Comparison of ENCODE assay signal across 8 cellular contexts in the genomic region with DNA sequence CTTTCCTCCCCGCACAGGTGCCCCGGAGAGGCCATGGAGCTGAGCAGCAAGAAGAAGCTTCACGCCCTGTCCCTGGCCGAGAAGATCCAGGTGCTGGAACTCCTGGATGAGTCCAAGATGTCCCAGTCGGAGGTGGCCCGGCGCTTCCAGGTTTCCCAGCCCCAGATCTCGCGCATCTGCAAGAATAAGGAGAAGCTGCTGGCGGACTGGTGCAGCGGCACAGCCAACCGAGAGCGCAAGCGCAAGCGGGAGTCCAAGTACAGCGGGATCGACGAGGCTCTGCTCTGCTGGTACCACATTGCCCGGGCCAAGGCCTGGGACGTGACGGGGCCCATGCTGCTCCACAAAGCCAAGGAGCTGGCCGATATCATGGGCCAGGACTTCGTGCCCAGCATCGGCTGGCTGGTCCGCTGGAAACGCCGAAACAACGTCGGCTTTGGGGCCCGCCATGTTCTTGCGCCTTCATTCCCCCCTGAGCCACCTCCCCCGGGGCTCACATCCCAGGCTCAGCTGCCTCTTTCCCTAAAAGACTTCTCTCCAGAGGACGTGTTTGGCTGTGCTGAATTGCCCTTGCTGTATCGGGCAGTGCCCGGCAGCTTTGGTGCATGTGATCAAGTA.
DNase-seq lines count a peak whose midpoint lies in the region; ATAC-seq, FAIRE-seq and TF ChIP-seq lines count a peak whose summit lies in the region.

No MANE protein-coding gene starts in this region.

- no peak for ATAC-seq in GM18498 (IDR thresholded peaks at IDR 0.05; ENCODE audit: unreplicated experiment)

- H3K4me2 ChIP-seq in BLaER1, result peak overlapping the region; percentile 95

- no peaks in the 10 kb centered on the region for H3K9me3 Mint-ChIP-seq in nephron progenitor cell

- H3K4me3 ChIP-seq in BLaER1 (peak overlapping the region; percentile 81), epithelial cell of esophagus (ENCODE audit: low read length) (peak overlapping the region; percentile 55)

- H3K27ac Mint-ChIP-seq in nephron progenitor cell, result no peak overlapping the region

- H3K9me3 ChIP-seq in BLaER1, result no peaks in the 10 kb centered on the region

- peaks cover 23% of the 10 kb centered on the region for H3K4me1 ChIP-seq in BLaER1

- H3K36me3 ChIP-seq in BLaER1, result peaks cover 26% of the 10 kb centered on the region

- peak overlapping the region; percentile 88 for H3K4me3 Mint-ChIP-seq in nephron progenitor cell

- DNase-seq in NCI-H748 treated with DMSO at 0.1 percent for 48 hours (lab: John Stamatoyannopoulos, UW) (peak; percentile 40), epithelial cell of esophagus (ENCODE audit: low read depth) (peak; percentile 63), nephron progenitor cell (peak; percentile 18), NOMO-1 (lab: John Stamatoyannopoulos, UW; ENCODE audit: unreplicated experiment in 2 of 2) (no peak), COR-L47 (lab: John Stamatoyannopoulos, UW) (no peak), HTR-8/SVneo (ENCODE audit: insufficient read length, low spot score) (no peak)

- peaks cover 38% of the 10 kb centered on the region for H3K4me1 Mint-ChIP-seq in nephron progenitor cell

- H3K27me3 Mint-ChIP-seq in nephron progenitor cell (ENCODE audit: low read depth, poor library complexity), result peaks cover 42% of the 10 kb centered on the region

- H3K36me3 Mint-ChIP-seq in nephron progenitor cell (ENCODE audit: low read depth), result peaks cover 17% of the 10 kb centered on the region

- no peaks in the 10 kb centered on the region for H3K27me3 ChIP-seq in BLaER1

- H3K9ac ChIP-seq in BLaER1, result peak overlapping the region; percentile 34; the same call in 1 of the 2 replicates

- peaks cover 24% of the 10 kb centered on the region for H4K20me1 ChIP-seq in BLaER1

- no peak overlapping the region for H3K27ac ChIP-seq in BLaER1

- FAIRE-seq in HTR-8/SVneo (lab: Jason Lieb, UNC), result no peak

- TF ChIP-seq CTCF in epithelial cell of esophagus (IDR thresholded peaks at IDR 0.05; ENCODE audit: insufficient read depth, low read depth, low read length, missing control alignments) (no peak), nephron progenitor cell (IDR thresholded peaks at IDR 0.05) (no peak)

Comparison
In these comparisons a context has a peak if more than half of its experiments do, and no peak if none do; other contexts are left out.
1. DNase-seq: peak in NCI-H748 treated with DMSO at 0.1 percent for 48 hours (single experiment), epithelial cell of esophagus (single experiment) and nephron progenitor cell (single experiment); none in NOMO-1 (0 of 2), COR-L47 (single experiment) and HTR-8/SVneo (single experiment).